ENCODE assay signal across 11 cellular contexts in the genomic region with DNA sequence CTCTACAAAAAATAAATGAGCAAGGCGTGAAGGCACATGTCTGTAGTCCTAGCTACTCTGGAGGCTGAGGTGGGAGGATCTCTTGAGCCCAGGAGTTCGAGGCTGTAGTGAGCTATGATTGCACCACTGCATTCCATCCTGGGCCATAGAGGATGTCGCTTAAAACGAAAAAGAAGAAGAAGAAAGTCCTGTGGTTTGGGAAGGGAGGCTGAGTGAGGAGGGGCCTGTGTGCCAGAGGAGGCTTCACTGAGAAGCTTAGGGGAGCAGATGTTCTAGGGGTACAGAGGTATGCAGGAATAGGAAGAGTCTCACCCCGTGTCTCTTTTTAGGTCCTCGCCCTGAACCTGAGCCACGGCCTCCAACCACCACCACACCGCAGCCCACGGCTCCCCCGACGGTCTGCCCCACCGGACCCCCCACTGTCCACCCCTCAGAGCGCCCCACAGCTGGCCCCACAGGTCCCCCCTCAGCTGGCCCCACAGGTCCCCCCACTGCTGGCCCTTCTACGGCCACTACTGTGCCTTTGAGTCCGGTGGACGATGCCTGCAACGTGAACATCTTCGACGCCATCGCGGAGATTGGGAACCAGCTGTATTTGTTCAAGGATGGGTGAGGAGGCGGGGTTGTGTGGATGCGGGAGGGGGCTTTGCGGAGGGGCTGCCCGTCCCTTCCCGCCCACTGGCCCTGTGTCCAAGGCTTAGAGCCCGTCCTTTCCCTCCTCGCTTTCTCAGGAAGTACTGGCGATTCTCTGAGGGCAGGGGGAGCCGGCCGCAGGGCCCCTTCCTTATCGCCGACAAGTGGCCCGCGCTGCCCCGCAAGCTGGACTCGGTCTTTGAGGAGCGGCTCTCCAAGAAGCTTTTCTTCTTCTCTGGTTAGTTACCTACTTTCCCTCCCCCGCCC. TPM values are rescaled to one million over a fixed set of nuclear protein-coding genes. Genes with fewer than 3 reads are reported as not detected.
DNase-seq lines count a peak whose midpoint lies in the region; ATAC-seq and TF ChIP-seq lines count a peak whose summit lies in the region.
"Had no signal": no experiment of that assay in that cellular context is flagged by ENCODE, and none has a peak within 500 bp of the region (broad histone marks: within the 10 kb centered on the region; RNA-seq: fewer than 3 reads in every experiment).

No MANE protein-coding gene starts in this region.

- no peaks in the 10 kb centered on the region for H3K9me3 ChIP-seq in MM.1S (replicated peaks; ENCODE audit: insufficient read depth, low read length)
- no peaks in the 10 kb centered on the region for H3K9me3 ChIP-seq in ectodermal cell (ENCODE audit: control insufficient read depth, low read length)
- no peaks in the 10 kb centered on the region for H3K9me3 ChIP-seq in osteoblast (ENCODE audit: low read depth, low read length)
- H3K9me3 ChIP-seq: prostate gland had no signal

- DNase-seq in activated CD4-positive, alpha-beta T cell treated with anti-CD3 and anti-CD28 coated beads for 36 hours, result no peak
- DNase-seq in activated CD4-positive, alpha-beta T cell treated with anti-CD3 and anti-CD28 coated beads, Interleukin-2, amount 50 U/mL, for 1 hour, result no peak
- no peak for DNase-seq in MM.1S
- peak; percentile 68 for DNase-seq in osteoblast (ENCODE audit: insufficient read length, low spot score, missing footprints)
- no peak for DNase-seq in HEK293T (ENCODE audit: extremely low spot score)
- DNase-seq in COR-L47 (lab: John Stamatoyannopoulos, UW), result no peak
- DNase-seq in T-cell, result no peak

- H3K4me3 ChIP-seq in MM.1S (ENCODE audit: low read length), result no peak overlapping the region
- peak overlapping the region; percentile 23 for H3K4me3 ChIP-seq in ectodermal cell (ENCODE audit: insufficient read depth, low read depth, low read length)
- H3K4me3 ChIP-seq in osteoblast (ENCODE audit: insufficient read depth, low read length), result no peak overlapping the region
- H3K4me3 ChIP-seq: prostate gland had no signal

- H3K27me3 Mint-ChIP-seq in activated CD4-positive, alpha-beta T cell treated with anti-CD3 and anti-CD28 coated beads for 36 hours, result peaks cover 60% of the 10 kb centered on the region
- H3K27me3 Mint-ChIP-seq in T-cell, result peaks cover 62% of the 10 kb centered on the region in 2 donors

- no peaks in the 10 kb centered on the region for H3K9me3 Mint-ChIP-seq in activated CD4-positive, alpha-beta T cell treated with anti-CD3 and anti-CD28 coated beads for 36 hours (ENCODE audit: low read depth)
- H3K9me3 Mint-ChIP-seq in T-cell, result no peaks in the 10 kb centered on the region

- H3K36me3 ChIP-seq in MM.1S (replicated peaks; ENCODE audit: insufficient read depth, low read length) (no peaks in the 10 kb centered on the region), ectodermal cell (ENCODE audit: control insufficient read depth, insufficient read depth, low read length) (no peaks in the 10 kb centered on the region), osteoblast (ENCODE audit: insufficient read depth, low read length) (no peaks in the 10 kb centered on the region)
- H3K36me3 ChIP-seq: prostate gland had no signal

- peaks cover 5% of the 10 kb centered on the region; the same call in 1 of the 2 replicates for H3K4me1 ChIP-seq in MM.1S (ENCODE audit: low read length)
- peaks cover 5% of the 10 kb centered on the region for H3K4me1 ChIP-seq in ectodermal cell (ENCODE audit: control insufficient read depth, insufficient read depth, low read length)
- peaks cover 2% of the 10 kb centered on the region for H3K4me1 ChIP-seq in osteoblast (ENCODE audit: insufficient read depth, low read length)
- H3K4me1 ChIP-seq: prostate gland had no signal

- no peaks in the 10 kb centered on the region for H3K79me2 ChIP-seq in MM.1S (ENCODE audit: low read length)
- H3K79me2 ChIP-seq in osteoblast (ENCODE audit: insufficient read depth, low read length), result no peaks in the 10 kb centered on the region

- no peaks in the 10 kb centered on the region for H3F3A ChIP-seq in MM.1S (ENCODE audit: insufficient read depth, low read length)

- 53 to 55% methylated on average over 38 to 39 of the region's 39 CpGs for WGBS in ectodermal cell, 2 experiments

- H3K4me3 Mint-ChIP-seq in activated CD4-positive, alpha-beta T cell treated with anti-CD3 and anti-CD28 coated beads for 36 hours, result peak overlapping the region; percentile 39
- peak overlapping the region in 1 of 3 donors; percentile 63 for H3K4me3 Mint-ChIP-seq in T-cell

- H4K20me1 ChIP-seq in MM.1S (ENCODE audit: insufficient read depth, low read length) (no peaks in the 10 kb centered on the region), osteoblast (ENCODE audit: insufficient read depth, low read length) (no peaks in the 10 kb centered on the region)

- no peaks in the 10 kb centered on the region for H3K36me3 Mint-ChIP-seq in activated CD4-positive, alpha-beta T cell treated with anti-CD3 and anti-CD28 coated beads for 36 hours (ENCODE audit: low read depth)
- no peaks in the 10 kb centered on the region for H3K36me3 Mint-ChIP-seq in T-cell

- no peak overlapping the region for H3K27ac ChIP-seq in MM.1S (ENCODE audit: low read length)
- H3K27ac ChIP-seq in ectodermal cell (ENCODE audit: insufficient read depth, low read depth, low read length, poor library complexity, severe bottlenecking), result no peak overlapping the region
- no peak overlapping the region for H3K27ac ChIP-seq in osteoblast (ENCODE audit: low read depth, low read length)
- H3K27ac ChIP-seq: prostate gland had no signal

- intact Hi-C loops in activated CD4-positive, alpha-beta T cell treated with anti-CD3 and anti-CD28 coated beads for 36 hours (cut with DNase I, micrococcal nuclease), result loop anchor here (1.0 to 5.0 kb wide), 7 partner anchors 8 to 674 kb away; a partner anchor contains a TSS

- no peak for TF ChIP-seq CTCF in MM.1S (IDR thresholded peaks at IDR 0.05; ENCODE audit: low read length)
- no peak for TF ChIP-seq CTCF in osteoblast (IDR thresholded peaks at IDR 0.05; ENCODE audit: extremely low read depth, low read depth, low read length)

- CTCF ChIA-PET in activated CD4-positive, alpha-beta T cell treated with anti-CD3 and anti-CD28 coated beads for 36 hours (lab: Charles Lee), result interaction anchor here (0.6 to 4.7 kb wide), 23 partner anchors 8 to 356 kb away, joined by 3 to 51 read pairs (median 5); a partner anchor contains a TSS
- CTCF ChIA-PET in HEK293T (lab: Yijun Ruan, JAX), result interaction anchor here (0.7 to 1.9 kb wide), 6 partner anchors 12 to 80 kb away, joined by 3 to 10 read pairs (median 4); no protein-coding TSS in a partner anchor
- CTCF ChIA-PET in T-cell (lab: Charles Lee), result interaction anchor here (0.6 to 3.4 kb wide), 12 partner anchors 11 to 214 kb away, joined by 3 to 37 read pairs (median 5); no protein-coding TSS in a partner anchor

- POLR2A ChIA-PET in activated CD4-positive, alpha-beta T cell treated with anti-CD3 and anti-CD28 coated beads for 36 hours (lab: Charles Lee), result no interaction called here
- POLR2A ChIA-PET in HEK293T (lab: Yijun Ruan, JAX), result no interaction called here
- POLR2A ChIA-PET in T-cell (lab: Charles Lee), result interaction anchor here in 1 of 2 donors (0.6 kb wide), 1 partner anchor 26 kb away, joined by 3 read pairs; no protein-coding TSS in a partner anchor

- no peaks in the 10 kb centered on the region for H3K9me2 ChIP-seq in MM.1S (replicated peaks; ENCODE audit: insufficient read depth, low read length)

- H3K4me1 Mint-ChIP-seq in activated CD4-positive, alpha-beta T cell treated with anti-CD3 and anti-CD28 coated beads for 36 hours, result peaks cover 59% of the 10 kb centered on the region
- H3K4me1 Mint-ChIP-seq in T-cell, result peaks cover 50 to 65% (median 51%) of the 10 kb centered on the region in 3 donors

- no peak overlapping the region for H3K27ac Mint-ChIP-seq in activated CD4-positive, alpha-beta T cell treated with anti-CD3 and anti-CD28 coated beads for 36 hours
- H3K27ac Mint-ChIP-seq in T-cell, result peak overlapping the region in 1 of 2 donors; percentile 4

- H2AFZ ChIP-seq in MM.1S (ENCODE audit: low read length) (no peak overlapping the region), osteoblast (ENCODE audit: low read length) (no peak overlapping the region)

- no peak overlapping the region for H3K9ac ChIP-seq in MM.1S (ENCODE audit: low read length)

- H3K4me2 ChIP-seq in MM.1S (ENCODE audit: low read depth, low read length) (peak overlapping the region; percentile 28; the same call in 1 of the 2 replicates), osteoblast (ENCODE audit: insufficient read depth, low read length) (no peak overlapping the region)

- H3K27me3 ChIP-seq in MM.1S (replicated peaks; ENCODE audit: insufficient read depth, low read length) (peaks cover 60% of the 10 kb centered on the region), ectodermal cell (ENCODE audit: control insufficient read depth, insufficient read depth, low read length, poor library complexity, severe bottlenecking) (peaks cover 31% of the 10 kb centered on the region), osteoblast (ENCODE audit: insufficient read depth, low read length) (peaks cover 37% of the 10 kb centered on the region)

- ATAC-seq in activated CD4-positive, alpha-beta T cell treated with anti-CD3 and anti-CD28 coated beads for 36 hours, result no peak
- ATAC-seq in T-cell (replicated peaks in 1 of 4), result no peak

TF ChIP-seq in HEK293T, 16 proteins besides CTCF, POLR2A, EP300 and RAD21:
- no peak for TF ChIP-seq HDGF (IDR thresholded peaks at IDR 0.05; ENCODE audit: borderline replicate concordance)
- TF ChIP-seq CTBP1 (IDR thresholded peaks at IDR 0.05; ENCODE audit: borderline replicate concordance), result no peak
- TF ChIP-seq FOXA1 (IDR thresholded peaks at IDR 0.05), result no peak
- no peak for TF ChIP-seq SUZ12 (IDR thresholded peaks at IDR 0.05)
- TF ChIP-seq FOXK2 (IDR thresholded peaks at IDR 0.05), result no peak
- TF ChIP-seq ARNT (IDR thresholded peaks at IDR 0.05), result no peak

RNA-seq across cellular contexts. Expression of a gene that starts 4.5 kb away (rescaled TPM):
- total RNA-seq in activated CD4-positive, alpha-beta T cell treated with anti-CD3 and anti-CD28 coated beads for 36 hours, result not detected
- 0.56 TPM for polyA plus RNA-seq in ectodermal cell (2013, experiment 1 of 4)
- polyA plus RNA-seq in ectodermal cell (2013, experiment 2 of 4), result 0.41 TPM
- 0.21 TPM for polyA plus RNA-seq in ectodermal cell (2013, experiment 3 of 4)
- polyA plus RNA-seq in ectodermal cell (2013, experiment 4 of 4), result 0.24 TPM
- total RNA-seq in osteoblast (0.29 and 2.5 TPM in 2 replicates), T-cell (1 to 10 TPM in 2 of 5 donors, under 1 TPM in 3; 0.15 to 3.4 (median 0.47) TPM)
- total RNA-seq: NCI-H460 had no signal

RNA-seq across cellular contexts. Expression of a gene that starts 15.8 kb away (rescaled TPM):
- under 1 TPM; 0.49 to 0.73 TPM for total RNA-seq in activated CD4-positive, alpha-beta T cell treated with anti-CD3 and anti-CD28 coated beads for 36 hours
- 9.5 TPM for polyA plus RNA-seq in ectodermal cell (2013, experiment 1 of 4)
- polyA plus RNA-seq in ectodermal cell (2013, experiment 2 of 4), result 8.5 TPM
- polyA plus RNA-seq in ectodermal cell (2013, experiment 3 of 4), result 7.4 TPM
- 8.8 TPM for polyA plus RNA-seq in ectodermal cell (2013, experiment 4 of 4)
- under 0.01 TPM in 2 replicates for total RNA-seq in osteoblast
- total RNA-seq in T-cell, result under 1 TPM in 1 of 5 donors, not detected in 4; 0.05 TPM
- total RNA-seq: left lobe of liver, NCI-H460 had no signal

RNA-seq across cellular contexts. Expression of a gene that starts 41.2 kb away (rescaled TPM):
- total RNA-seq in activated CD4-positive, alpha-beta T cell treated with anti-CD3 and anti-CD28 coated beads for 36 hours, result 10 to 100 TPM; 27.4 to 28.9 TPM
- 17.3 TPM for polyA plus RNA-seq in ectodermal cell (2013, experiment 1 of 4)
- 17.7 TPM for polyA plus RNA-seq in ectodermal cell (2013, experiment 2 of 4)
- 14.8 TPM for polyA plus RNA-seq in ectodermal cell (2013, experiment 3 of 4)
- 15.1 TPM for polyA plus RNA-seq in ectodermal cell (2013, experiment 4 of 4)
- total RNA-seq in osteoblast (18.3 and 20.3 TPM in 2 replicates), T-cell (100 to 1,000 TPM in 1 of 5 donors, 10 to 100 TPM in 4; 58.6 to 106 (median 68.3) TPM)
